In the genomic region with DNA sequence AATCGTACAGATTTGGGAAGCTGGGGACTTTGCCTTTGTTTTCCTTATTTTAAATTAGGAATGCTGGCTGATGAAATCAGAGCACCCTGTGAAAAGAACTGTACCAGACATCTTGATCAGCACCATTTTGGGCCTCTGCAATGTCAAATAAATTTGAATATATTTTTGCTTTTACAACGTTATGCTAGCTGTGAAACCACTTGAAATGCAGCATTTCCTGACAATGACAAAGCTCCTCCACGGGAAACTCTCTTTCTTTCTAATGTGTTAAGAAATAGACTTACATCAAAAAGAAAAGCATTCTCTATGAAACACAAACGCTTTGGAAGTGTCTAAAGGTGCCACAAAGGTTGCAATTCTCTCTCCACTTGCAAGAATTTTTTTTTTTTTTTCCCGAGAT, we compare ENCODE assay signal across 14 cellular contexts. TPM values are rescaled to one million over a fixed set of nuclear protein-coding genes. Genes with fewer than 3 reads are reported as not detected.
A peak's percentile ranks its signal among the peaks of the same experiment; 100 is the strongest.
DNase-seq lines count a peak whose midpoint lies in the region; ATAC-seq and TF ChIP-seq lines count a peak whose summit lies in the region.
"Had no signal": no experiment of that assay in that cellular context is flagged by ENCODE, and none has a peak within 500 bp of the region (broad histone marks: within the 10 kb centered on the region; RNA-seq: fewer than 3 reads in every experiment).

No MANE protein-coding gene starts in this region.

- no peaks in the 10 kb centered on the region for H4K20me1 ChIP-seq in OCI-LY7 (ENCODE audit: insufficient read depth, low read length)

- H3K9me2 ChIP-seq in OCI-LY7 (ENCODE audit: insufficient read depth, low read length) = no peaks in the 10 kb centered on the region

- no peak overlapping the region for H3K4me3 Mint-ChIP-seq in chondrocyte (ENCODE audit: unreplicated experiment)

- H3K9me3 ChIP-seq in OCI-LY7 (ENCODE audit: low read length) (no peaks in the 10 kb centered on the region), esophagus muscularis mucosa (no peaks in the 10 kb centered on the region), gastroesophageal sphincter (no peaks in the 10 kb centered on the region)

- H2AFZ ChIP-seq in OCI-LY7 (ENCODE audit: low read length) = no peak overlapping the region

- H3K4me1 ChIP-seq in OCI-LY7 (ENCODE audit: insufficient read depth, low read length, poor library complexity, severe bottlenecking) = peaks cover 31% of the 10 kb centered on the region
- H3K4me1 ChIP-seq in esophagus muscularis mucosa = peaks cover 0 to 5% (median 2%) of the 10 kb centered on the region in 4 donors
- no peaks in the 10 kb centered on the region for H3K4me1 ChIP-seq in gastroesophageal sphincter

- H3K36me3 ChIP-seq in OCI-LY7 (ENCODE audit: insufficient read depth, low read length) (no peaks in the 10 kb centered on the region), esophagus muscularis mucosa (no peaks in the 10 kb centered on the region), gastroesophageal sphincter (no peaks in the 10 kb centered on the region)

- POLR2A ChIA-PET in OCI-LY7 (lab: Charles Lee) = interaction anchor here (0.7 kb wide), 3 partner anchors 13 to 137 kb away, joined by 3 to 5 read pairs (median 5); no protein-coding TSS in a partner anchor

- WGBS in esophagus muscularis mucosa = 23% methylated on average over 5 of the region's 5 CpGs
- WGBS in gastroesophageal sphincter (ENCODE audit: low coverage in 1 of 2), 2 donors = 12 to 21% methylated on average over 5 of the region's 5 CpGs

- H3K27ac ChIP-seq in OCI-LY7 (ENCODE audit: low read depth, low read length, poor library complexity, severe bottlenecking) = peak overlapping the region; percentile 34
- no peak overlapping the region for H3K27ac ChIP-seq in esophagus muscularis mucosa (replicated peaks in 1 of 4)
- no peak overlapping the region for H3K27ac ChIP-seq in gastroesophageal sphincter

- DNase-seq in stimulated activated CD4-positive, alpha-beta T cell treated with anti-CD3 and anti-CD28 coated beads, Interleukin-4, amount 100 ng/mL, for 24 hours = peak; percentile 27
- DNase-seq in stimulated activated CD4-positive, alpha-beta T cell treated with anti-CD3 and anti-CD28 coated beads, Interleukin-2, amount 100 ng/mL, for 48 hours = no peak
- DNase-seq in OCI-LY7 (ENCODE audit: low spot score) (peak; percentile 49), esophagus muscularis mucosa (ENCODE audit: extremely low spot score) (peak; percentile 10), chondrocyte (ENCODE audit: low spot score) (no peak), AG20443 (ENCODE audit: low spot score) (no peak)
- DNase-seq: C1 segment of cervical spinal cord, mesendoderm, NCI-H1105 treated with DMSO at 0.1 percent for 48 hours, NCI-H526, SHP77 treated with DMSO at 0.1 percent for 48 hours had no signal

- H3K4me1 Mint-ChIP-seq in chondrocyte (ENCODE audit: low read depth) = peaks cover 21% of the 10 kb centered on the region

- peak overlapping the region; percentile 36 for H3K4me3 ChIP-seq in OCI-LY7 (ENCODE audit: low read depth, low read length, poor library complexity, severe bottlenecking)
- H3K4me3 ChIP-seq in esophagus muscularis mucosa = no peak overlapping the region
- no peak overlapping the region for H3K4me3 ChIP-seq in gastroesophageal sphincter

- no peak for ATAC-seq in gastroesophageal sphincter
- ATAC-seq in GM19395 (IDR thresholded peaks at IDR 0.05; ENCODE audit: unreplicated experiment) = no peak
- ATAC-seq: esophagus mucosa had no signal

- no peak for TF ChIP-seq CTCF in OCI-LY7 (conservative IDR thresholded peaks at IDR 0.05; ENCODE audit: low read length)
- TF ChIP-seq CTCF in esophagus muscularis mucosa (IDR thresholded peaks at IDR 0.05) = no peak
- TF ChIP-seq CTCF in chondrocyte (IDR thresholded peaks at IDR 0.05) = no peak
- no peak for TF ChIP-seq CTCF in gastroesophageal sphincter (IDR thresholded peaks at IDR 0.05)

- peak overlapping the region; percentile 69 for H3K4me2 ChIP-seq in OCI-LY7 (ENCODE audit: low read length)

- TF ChIP-seq EP300 in esophagus muscularis mucosa (IDR thresholded peaks at IDR 0.05) (no peak), gastroesophageal sphincter (IDR thresholded peaks at IDR 0.05) (no peak)

- H3K9me3 Mint-ChIP-seq in chondrocyte (ENCODE audit: low read depth) = no peaks in the 10 kb centered on the region

- no peaks in the 10 kb centered on the region for H3K36me3 Mint-ChIP-seq in chondrocyte (ENCODE audit: low read depth)

- peaks cover 7% of the 10 kb centered on the region for H3K27me3 Mint-ChIP-seq in chondrocyte (ENCODE audit: low read depth)

- CTCF ChIA-PET in OCI-LY7 (lab: Charles Lee; ENCODE audit: unreplicated experiment) = no interaction called here

- H3K79me2 ChIP-seq in OCI-LY7 (ENCODE audit: insufficient read depth, low read depth, low read length) = no peaks in the 10 kb centered on the region

- TF ChIP-seq POLR2A in esophagus muscularis mucosa (IDR thresholded peaks at IDR 0.05; ENCODE audit: low read depth) = no peak
- TF ChIP-seq POLR2A in gastroesophageal sphincter (IDR thresholded peaks at IDR 0.05) = no peak

- intact Hi-C loops in OCI-LY7 (cut with micrococcal nuclease; ENCODE audit: unreplicated experiment) = loop anchor here (10.0 kb wide), 2 partner anchors 141 to 381 kb away; partner anchors contain the start of gene AKT2
- intact Hi-C loops in esophagus muscularis mucosa (cut with DNase I) = no loop called here

- BruUV-seq in OCI-LY7 (replicated peaks; lab: Mats Ljungman, UMichigan) = no TSS peak

- no peak overlapping the region for H3K27ac Mint-ChIP-seq in chondrocyte (ENCODE audit: unreplicated experiment)

- peaks cover 0 to 42% (median 0%) of the 10 kb centered on the region in 4 donors for H3K27me3 ChIP-seq in esophagus muscularis mucosa
- peaks cover 37% of the 10 kb centered on the region for H3K27me3 ChIP-seq in gastroesophageal sphincter

RNA-seq across cellular contexts. Expression of gene MAP3K10, which starts 47.1 kb away (rescaled TPM):
- 20.6 and 20.7 TPM in 2 replicates for total RNA-seq in OCI-LY7 (2014; rRNA removed; shearing (Covaris generic))
- total RNA-seq in OCI-LY7 (2022) (32.5 and 38.4 TPM in 2 replicates), esophagus muscularis mucosa (10 to 100 TPM; 10.1 to 25.9 (median 20.8) TPM), chondrocyte (20.0 to 22.7 TPM (median 21.0 TPM) in 3 replicates), gastroesophageal sphincter (10 to 100 TPM in 3 of 4 donors, 1 to 10 TPM in 1; 9.8 to 21.3 (median 16.4) TPM)

RNA-seq across cellular contexts. Expression of gene ZNF780A, which starts 53.4 kb away (rescaled TPM):
- 7.8 and 13.0 TPM in 2 replicates for total RNA-seq in OCI-LY7 (2014; rRNA removed; shearing (Covaris generic))
- total RNA-seq in OCI-LY7 (2022) (18.3 and 21.9 TPM in 2 replicates), esophagus muscularis mucosa (10 to 100 TPM; 10.6 to 19.1 (median 14.9) TPM), chondrocyte (6.0 to 11.0 TPM (median 10.9 TPM) in 3 replicates), gastroesophageal sphincter (10 to 100 TPM in 3 of 4 donors, 1 to 10 TPM in 1; 9.4 to 22.1 (median 15.5) TPM)

Comparison
In these comparisons a context has a peak if more than half of its experiments do, and no peak if none do; other contexts are left out.
1. DNase-seq: peak in stimulated activated CD4-positive, alpha-beta T cell treated with anti-CD3 and anti-CD28 coated beads, Interleukin-4, amount 100 ng/mL, for 24 hours (single experiment), OCI-LY7 (single experiment) and esophagus muscularis mucosa (single experiment); none in stimulated activated CD4-positive, alpha-beta T cell treated with anti-CD3 and anti-CD28 coated beads, Interleukin-2, amount 100 ng/mL, for 48 hours (0 of 2), chondrocyte (single experiment) and AG20443 (single experiment).